ENCODE assay signal across 8 cellular contexts in genomic region chr15:78299302-78300102, GRCh38. TPM values are rescaled to one million over a fixed set of nuclear protein-coding genes. Genes with fewer than 3 reads are reported as not detected.
A peak's percentile ranks its signal among the peaks of the same experiment; 100 is the strongest.
DNase-seq lines count a peak whose midpoint lies in the region; ATAC-seq and TF ChIP-seq lines count a peak whose summit lies in the region.

Gene SKIC8, minus strand, starts transcription at chr15:78299609. Its CDS starts 3,923 bp downstream, at chr15:78295686.

- peak within 1 kb of the TSS; percentile 88 for H3K27ac Mint-ChIP-seq in CD4-positive, alpha-beta T cell

- peak in 1 of 2 donors; percentile 45 for TF ChIP-seq POLR2A in lower leg skin (IDR thresholded peaks at IDR 0.05)

- peaks cover 30% of the 10 kb centered on the region for H3K4me1 Mint-ChIP-seq in CD4-positive, alpha-beta T cell (ENCODE audit: low read depth)

- H3K27ac ChIP-seq in CD4-positive, alpha-beta T cell (ENCODE audit: low read depth, low read length): peak within 1 kb of the TSS; percentile 50
- H3K27ac ChIP-seq in dorsolateral prefrontal cortex: peak within 1 kb of the TSS in 55 of 59 donors; percentile 0 to 91 (median 70)

- TF ChIP-seq CTCF in CD4-positive, alpha-beta T cell (IDR thresholded peaks at IDR 0.05): no peak
- TF ChIP-seq CTCF in dorsolateral prefrontal cortex (IDR thresholded peaks at IDR 0.05 in 54 of 56, conservative IDR thresholded peaks at IDR 0.05 in 2 of 56; ENCODE audit: low read depth in 1 of 56, partially characterized antibody in 56 of 56): peak in 32 of 56 donors; percentile 10 to 53 (median 30)
- no peak for TF ChIP-seq CTCF in lower leg skin (IDR thresholded peaks at IDR 0.05)

- H3K4me3 Mint-ChIP-seq in CD4-positive, alpha-beta T cell: peak within 1 kb of the TSS; percentile 96

- no peaks in the 10 kb centered on the region for H3K9me3 ChIP-seq in CD4-positive, alpha-beta T cell (ENCODE audit: control insufficient read depth, low read length)

- DNase-seq in CD4-positive, alpha-beta T cell: peak; percentile 79 to 91 (median 84)
- peak; percentile 96 for DNase-seq in NCI-H774 (lab: John Stamatoyannopoulos, UW)
- peak; percentile 90 to 92 for DNase-seq in activated CD4-positive, alpha-beta T cell treated with anti-CD3 and anti-CD28 coated beads, Interleukin-2, amount 50 U/mL, for 48 hours
- peak; percentile 73 to 93 (median 86) for DNase-seq in dorsolateral prefrontal cortex
- peak; percentile 90 to 97 for DNase-seq in lower leg skin (ENCODE audit: low spot score in 2 of 2)
- DNase-seq in stimulated activated CD4-positive, alpha-beta T cell treated with anti-CD3 and anti-CD28 coated beads, Interleukin-4, amount 100 ng/mL, for 4 hours: peak; percentile 88 to 90

- H3K36me3 Mint-ChIP-seq in CD4-positive, alpha-beta T cell (ENCODE audit: low read depth): peaks cover 19% of the 10 kb centered on the region

- CTCF ChIA-PET in CD4-positive, alpha-beta T cell (lab: Charles Lee): interaction anchor here (0.7 to 2.1 kb wide), 7 partner anchors 9 to 212 kb away, joined by 3 to 8 read pairs (median 3); partner anchors contain the start of gene DNAJA4

- intact Hi-C loops in CD4-positive, alpha-beta T cell (cut with DNase I, micrococcal nuclease): loop anchor here (2.0 to 10.0 kb wide), 9 partner anchors 33 to 573 kb away; partner anchors contain the start of genes HYKK (in 1 of the 2), IDH3A (in 1 of the 2), IREB2 (in 1 of the 2) and MORF4L1 (in 1 of the 2)
- intact Hi-C loops in dorsolateral prefrontal cortex (cut with DNase I): loop anchor here in 1 of 2 donors (1.0 kb wide), 1 partner anchor 138 kb away; no protein-coding TSS in a partner anchor
- intact Hi-C loops in lower leg skin (cut with DNase I; ENCODE audit: low total_unique reads): loop anchor here (5.0 kb wide), 1 partner anchor 162 kb away; no protein-coding TSS in a partner anchor

- POLR2A ChIA-PET in CD4-positive, alpha-beta T cell (lab: Charles Lee): interaction anchor here (0.6 to 2.6 kb wide), 20 partner anchors 8 to 574 kb away, joined by 3 to 63 read pairs (median 4); partner anchors contain the start of genes CHRNA5, DNAJA4, IDH3A and IREB2

- H3K4me3 ChIP-seq in dorsolateral prefrontal cortex (peak within 1 kb of the TSS; percentile 71 to 99 (median 93)), lower leg skin (ENCODE audit: low read depth, poor library complexity, severe bottlenecking) (peak within 1 kb of the TSS; percentile 93)

- H3K27me3 ChIP-seq in CD4-positive, alpha-beta T cell (ENCODE audit: control insufficient read depth, insufficient read depth, low read length): no peaks in the 10 kb centered on the region
- H3K27me3 ChIP-seq in dorsolateral prefrontal cortex: peaks cover 0 to 8% (median 0%) of the 10 kb centered on the region in 45 donors

- peak; percentile 96 for ATAC-seq in CD4-positive, alpha-beta T cell (ENCODE audit: poor library complexity)
- ATAC-seq in GM19438 (IDR thresholded peaks at IDR 0.05; ENCODE audit: low read depth, unreplicated experiment) (peak; percentile 75), HG03575 (IDR thresholded peaks at IDR 0.05; ENCODE audit: extremely low read depth, insufficient number of reproducible peaks, low FRiP score, unreplicated experiment) (peak; percentile 41)

- H3K27me3 Mint-ChIP-seq in CD4-positive, alpha-beta T cell: no peaks in the 10 kb centered on the region

- 1% methylated on average over 14 to 36 of the region's 49 CpGs for WGBS in lower leg skin, 2 donors

- no peaks in the 10 kb centered on the region for H3K9me3 Mint-ChIP-seq in CD4-positive, alpha-beta T cell

RNA-seq across cellular contexts. Expression of gene SKIC8, which starts in this region (rescaled TPM):
- 10 to 100 TPM; 13.3 to 16.7 TPM for total RNA-seq in CD4-positive, alpha-beta T cell
- total RNA-seq in dorsolateral prefrontal cortex (10 to 100 TPM; 28.0 to 79.8 (median 56.5) TPM), lower leg skin (10 to 100 TPM; 55.2 to 62.2 (median 59.4) TPM)

Comparison
In these comparisons a context has a peak if more than half of its experiments do, and no peak if none do; other contexts are left out.
1. Peak in every context shown above with its lines: DNase-seq, ATAC-seq, H3K4me3 ChIP-seq and H3K27ac ChIP-seq.
2. ATAC-seq: peak in every context shown above with its lines; median percentile 96 in CD4-positive, alpha-beta T cell; 75 in GM19438; 41 in HG03575.
3. CTCF ChIP-seq: peak in dorsolateral prefrontal cortex (32 of 56); none in CD4-positive, alpha-beta T cell (single experiment) and lower leg skin (0 of 3).